In genomic region chr14:74585406-74586335, GRCh38 we compare ENCODE assay signal across 13 cellular contexts.
"Had no signal": no experiment of that assay in that cellular context is flagged by ENCODE, and none has a peak within 500 bp of the region (broad histone marks: within the 10 kb centered on the region; RNA-seq: fewer than 3 reads in every experiment).

No MANE protein-coding gene starts in this region.

- H3K9me3 ChIP-seq: colonic mucosa had no signal

- H3K4me1 ChIP-seq: colonic mucosa had no signal

- H3K27ac Mint-ChIP-seq: activated CD4-positive, alpha-beta memory T cell treated with anti-CD3 and anti-CD28 coated beads, Interleukin-2, amount 10 ng/mL, durations not matched to agents 7 days and 5 days; activated T-cell treated with anti-CD3 and anti-CD28 coated beads, Interleukin-2, amount 50 U/mL, for 72 hours; immature natural killer cell; natural killer cell had no signal

- ATAC-seq: activated T-cell treated with anti-CD3 and anti-CD28 coated beads, Interleukin-2, amount 50 U/mL, for 72 hours; left cardiac atrium; natural killer cell had no signal

- DNase-seq: activated CD4-positive, alpha-beta memory T cell treated with anti-CD3 and anti-CD28 coated beads, Interleukin-2, amount 10 ng/mL, durations not matched to agents 7 days and 5 days; activated CD8-positive, alpha-beta memory T cell treated with anti-CD3 and anti-CD28 coated beads, Interleukin-2, amount 50 U/mL, for 4 hours; activated naive CD8-positive, alpha-beta T cell treated with anti-CD3 and anti-CD28 coated beads, Interleukin-2, amount 10 ng/mL, durations not matched to agents 7 days and 5 days; activated T-cell treated with anti-CD3 and anti-CD28 coated beads, Interleukin-2, amount 50 U/mL, for 72 hours; anterior cingulate cortex; colonic mucosa; effector memory CD4-positive, alpha-beta T cell; immature natural killer cell; left cardiac atrium; natural killer cell; stimulated activated naive CD4-positive, alpha-beta T cell; T-helper 9 cell had no signal

- H3K4me3 ChIP-seq: cardiac muscle cell, colonic mucosa had no signal

- H3K9me3 Mint-ChIP-seq: activated CD4-positive, alpha-beta memory T cell treated with anti-CD3 and anti-CD28 coated beads, Interleukin-2, amount 10 ng/mL, durations not matched to agents 7 days and 5 days; activated naive CD8-positive, alpha-beta T cell treated with anti-CD3 and anti-CD28 coated beads, Interleukin-2, amount 10 ng/mL, durations not matched to agents 7 days and 5 days; activated T-cell treated with anti-CD3 and anti-CD28 coated beads, Interleukin-2, amount 50 U/mL, for 72 hours; natural killer cell had no signal

- H3K4me3 Mint-ChIP-seq: activated CD4-positive, alpha-beta memory T cell treated with anti-CD3 and anti-CD28 coated beads, Interleukin-2, amount 10 ng/mL, durations not matched to agents 7 days and 5 days; activated naive CD8-positive, alpha-beta T cell treated with anti-CD3 and anti-CD28 coated beads, Interleukin-2, amount 10 ng/mL, durations not matched to agents 7 days and 5 days; activated T-cell treated with anti-CD3 and anti-CD28 coated beads, Interleukin-2, amount 50 U/mL, for 72 hours; immature natural killer cell; natural killer cell had no signal

- H3K36me3 Mint-ChIP-seq: activated naive CD8-positive, alpha-beta T cell treated with anti-CD3 and anti-CD28 coated beads, Interleukin-2, amount 10 ng/mL, durations not matched to agents 7 days and 5 days; natural killer cell had no signal

- H3K27ac ChIP-seq: colonic mucosa had no signal

- H3K4me1 Mint-ChIP-seq: immature natural killer cell, natural killer cell had no signal

- H3K36me3 ChIP-seq: cardiac muscle cell, colonic mucosa had no signal

- H3K27me3 ChIP-seq: cardiac muscle cell, colonic mucosa had no signal
